Comparison of ENCODE assay signal across 8 cellular contexts in the genomic region with DNA sequence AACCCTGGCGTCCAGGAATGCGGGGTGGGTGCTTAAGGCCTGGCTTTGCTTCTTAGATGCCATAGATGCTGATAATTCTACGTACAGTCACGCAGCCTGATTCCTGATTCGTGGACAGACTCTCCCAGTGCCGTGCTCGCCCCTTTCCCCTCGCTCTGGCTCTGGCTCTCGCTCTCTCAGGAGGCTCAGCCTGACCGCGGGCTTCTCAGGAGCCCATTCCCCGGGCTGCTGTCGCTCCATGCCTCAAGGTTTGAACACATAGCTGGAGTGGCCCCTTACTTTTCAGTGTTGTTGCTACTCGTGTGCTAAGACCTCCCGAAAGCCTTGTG. TPM values are rescaled to one million over a fixed set of nuclear protein-coding genes. Genes with fewer than 3 reads are reported as not detected.
A peak's percentile ranks its signal among the peaks of the same experiment; 100 is the strongest.
DNase-seq lines count a peak whose midpoint lies in the region; ATAC-seq and TF ChIP-seq lines count a peak whose summit lies in the region.

No MANE protein-coding gene starts in this region.

- TF ChIP-seq POLR2A in vagina (IDR thresholded peaks at IDR 0.05) = no peak

- H3K27me3 ChIP-seq in vagina = no peaks in the 10 kb centered on the region

- intact Hi-C loops in vagina (cut with DNase I) = no loop called here

- peak; percentile 42 for ATAC-seq in HG02571 (IDR thresholded peaks at IDR 0.05; ENCODE audit: unreplicated experiment)

- H3K9me3 ChIP-seq in mesodermal cell (ENCODE audit: control insufficient read depth, low read length) = no peaks in the 10 kb centered on the region
- no peaks in the 10 kb centered on the region for H3K9me3 ChIP-seq in vagina

- TF ChIP-seq CTCF in vagina (IDR thresholded peaks at IDR 0.05) = no peak

- peak overlapping the region; percentile 45 for H3K4me3 ChIP-seq in mesodermal cell (ENCODE audit: extremely low read depth, insufficient read depth, low read length, poor library complexity, severe bottlenecking)
- peak overlapping the region; percentile 35 to 56 for H3K4me3 ChIP-seq in vagina

- H3K27ac ChIP-seq in mesodermal cell (ENCODE audit: low read depth, low read length, severe bottlenecking) = peak overlapping the region; percentile 86
- peak overlapping the region; percentile 72 for H3K27ac ChIP-seq in vagina

- peak; percentile 0 for DNase-seq in activated CD4-positive, alpha-beta T cell treated with anti-CD3 and anti-CD28 coated beads, Interleukin-2, amount 50 U/mL, for 24 hours (ENCODE audit: low read depth in 1 of 2, low spot score in 1 of 2)
- DNase-seq in activated CD4-positive, alpha-beta T cell treated with anti-CD3 and anti-CD28 coated beads for 48 hours = no peak
- DNase-seq in NCI-H526 (lab: John Stamatoyannopoulos, UW) (peak; percentile 60 to 66), ecto neural progenitor cell (ENCODE audit: low spot score) (peak; percentile 62), vagina (ENCODE audit: extremely low spot score in 2 of 2) (no peak), RKO (ENCODE audit: low spot score) (no peak)

- WGBS in mesodermal cell (ENCODE audit: insufficient coverage in 2 of 2), 2 experiments = 0% methylated on average over 7 of the region's 15 CpGs

- H3K4me1 ChIP-seq in mesodermal cell (ENCODE audit: control insufficient read depth, insufficient read depth, low read length, poor library complexity, severe bottlenecking) (no peaks in the 10 kb centered on the region), vagina (no peaks in the 10 kb centered on the region)

- no peaks in the 10 kb centered on the region for H3K36me3 ChIP-seq in mesodermal cell (ENCODE audit: control insufficient read depth, insufficient read depth, low read length)
- no peaks in the 10 kb centered on the region for H3K36me3 ChIP-seq in vagina

RNA-seq across cellular contexts. Expression of a gene that starts 0.8 kb away (rescaled TPM):
- 2.3 TPM for polyA plus RNA-seq in mesodermal cell (2013, experiment 1 of 2)
- 1.4 TPM for polyA plus RNA-seq in mesodermal cell (2013, experiment 2 of 2)
- 0.98 TPM for total RNA-seq in vagina

RNA-seq across cellular contexts. Expression of a gene that starts 59.2 kb away (rescaled TPM):
- polyA plus RNA-seq in mesodermal cell (2013, experiment 1 of 2) = 26.1 TPM
- polyA plus RNA-seq in mesodermal cell (2013, experiment 2 of 2) = 23.8 TPM
- 10.3 TPM for total RNA-seq in vagina

Comparison
In these comparisons a context has a peak if more than half of its experiments do, and no peak if none do; other contexts are left out.
1. DNase-seq: peak in activated CD4-positive, alpha-beta T cell treated with anti-CD3 and anti-CD28 coated beads, Interleukin-2, amount 50 U/mL, for 24 hours (2 of 2), NCI-H526 (2 of 2) and ecto neural progenitor cell (single experiment); none in activated CD4-positive, alpha-beta T cell treated with anti-CD3 and anti-CD28 coated beads for 48 hours (single experiment), vagina (0 of 2) and RKO (single experiment).